In the genomic region with DNA sequence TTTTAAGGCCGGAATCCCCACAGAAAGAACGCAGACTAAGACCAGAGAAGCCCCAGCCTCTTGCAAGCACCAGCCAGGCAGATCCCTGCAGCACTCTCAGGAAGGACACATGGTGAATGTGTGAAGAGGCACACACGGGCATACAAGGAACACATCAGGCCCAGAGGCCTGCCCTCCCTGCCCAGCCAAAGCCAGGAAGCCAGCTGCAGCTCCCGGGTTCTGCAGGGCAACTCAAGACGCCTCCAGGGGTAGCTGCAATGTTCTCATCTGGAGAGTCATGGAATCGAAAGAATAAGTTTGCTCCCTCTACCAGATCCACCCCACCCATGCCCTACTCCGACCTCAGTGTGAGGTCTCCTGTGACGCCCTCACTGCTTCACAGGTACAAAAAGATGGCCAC, we compare ENCODE assay signal across 15 cellular contexts. TPM values are rescaled to one million over a fixed set of nuclear protein-coding genes. Genes with fewer than 3 reads are reported as not detected.
A peak's percentile ranks its signal among the peaks of the same experiment; 100 is the strongest.
DNase-seq lines count a peak whose midpoint lies in the region; ATAC-seq, FAIRE-seq and TF ChIP-seq lines count a peak whose summit lies in the region.
"Had no signal": no experiment of that assay in that cellular context is flagged by ENCODE, and none has a peak within 500 bp of the region (broad histone marks: within the 10 kb centered on the region; RNA-seq: fewer than 3 reads in every experiment).

No MANE protein-coding gene starts in this region.

- H2AFZ ChIP-seq in HepG2 (ENCODE audit: low read length), result no peak overlapping the region
- H2AFZ ChIP-seq: GM23248 had no signal

- H4K20me1 ChIP-seq in HepG2 (ENCODE audit: insufficient read depth, low read length), result peaks cover 57% of the 10 kb centered on the region

- H3K27me3 ChIP-seq in HepG2 (ENCODE audit: control insufficient read depth in 1 of 2, insufficient read depth in 2 of 2, low read length in 2 of 2) (peaks cover 2 to 10% of the 10 kb centered on the region in 2 experiments; a peak in 4 of 5 replicates), right lobe of liver (no peaks in the 10 kb centered on the region), small intestine (ENCODE audit: control insufficient read depth in 2 of 2, insufficient read depth in 2 of 2, low read length in 2 of 2) (no peaks in the 10 kb centered on the region)
- H3K27me3 ChIP-seq: ascending aorta, stomach had no signal

- H3K79me2 ChIP-seq in HepG2 (ENCODE audit: insufficient read depth, low read length), result peaks cover 67% of the 10 kb centered on the region

- POLR2A ChIA-PET in HepG2 (lab: Yijun Ruan, JAX), result interaction anchor here (4.1 kb wide), 1 partner anchor 58 kb away, joined by 22 read pairs; a partner anchor contains a TSS

- H3K9me3 ChIP-seq in HepG2 (ENCODE audit: low read length), result no peaks in the 10 kb centered on the region
- no peaks in the 10 kb centered on the region for H3K9me3 ChIP-seq in right lobe of liver
- no peaks in the 10 kb centered on the region for H3K9me3 ChIP-seq in small intestine (ENCODE audit: control insufficient read depth, low read depth)
- H3K9me3 ChIP-seq: ascending aorta, stomach had no signal

- H3K4me1 Mint-ChIP-seq in activated naive CD8-positive, alpha-beta T cell treated with anti-CD3 and anti-CD28 coated beads for 36 hours, result peaks cover 64% of the 10 kb centered on the region
- H3K4me1 Mint-ChIP-seq in naive B cell, result peaks cover 58 to 80% (median 71%) of the 10 kb centered on the region in 3 donors

- no TSS peak for BruUV-seq in HepG2 (replicated peaks; lab: Mats Ljungman, UMichigan)

- no peak overlapping the region for H3K27ac Mint-ChIP-seq in activated naive CD8-positive, alpha-beta T cell treated with anti-CD3 and anti-CD28 coated beads for 36 hours
- H3K27ac Mint-ChIP-seq in naive B cell, result peak overlapping the region in 4 of 6 donors; percentile 16 to 88 (median 68)

- H3K9me3 Mint-ChIP-seq in activated naive CD8-positive, alpha-beta T cell treated with anti-CD3 and anti-CD28 coated beads for 36 hours, result no peaks in the 10 kb centered on the region
- H3K9me3 Mint-ChIP-seq in naive B cell, result peaks cover 0 to 1% (median 0%) of the 10 kb centered on the region in 7 donors

- H3K36me3 ChIP-seq in HepG2 (replicated peaks in 1 of 2; ENCODE audit: control insufficient read depth in 1 of 2, insufficient read depth in 2 of 2, low read length in 2 of 2) (peaks cover 4 to 16% of the 10 kb centered on the region in 2 experiments; a peak in 3 of 5 replicates), right lobe of liver (no peaks in the 10 kb centered on the region), small intestine (ENCODE audit: control insufficient read depth in 2 of 2, insufficient read depth in 2 of 2, low read length in 2 of 2) (no peaks in the 10 kb centered on the region)

- H3K27ac ChIP-seq in HepG2 (ENCODE audit: extremely low read length, insufficient read depth, low read length) (no peak overlapping the region), right lobe of liver (no peak overlapping the region), small intestine (ENCODE audit: low read depth in 1 of 2, low read length in 1 of 2) (peak overlapping the region in 1 of 2 donors; percentile 46)
- H3K27ac ChIP-seq: ascending aorta had no signal

- CTCF ChIA-PET in HepG2 (lab: Yijun Ruan, JAX; ENCODE audit: low intra/inter-chr PET ratio, low total read pairs), result no interaction called here

- 100% methylated on average over 3 of the region's 8 CpGs for WGBS in HepG2 (ENCODE audit: low lambda C conversion rate)
- WGBS in right lobe of liver (ENCODE audit: insufficient coverage, low coverage, low lambda C conversion rate, missing lambda C conversion rate), result 80% methylated on average over 3 of the region's 8 CpGs
- 70 to 80% (median 76%) methylated on average over 8 of the region's 8 CpGs for WGBS in small intestine, 3 donors

- H3K4me3 ChIP-seq in HepG2 (replicated peaks in 1 of 3; ENCODE audit: insufficient read depth in 1 of 3, low read depth in 2 of 3, low read length in 3 of 3) (no peak overlapping the region; a peak in 1 of 6 replicates), right lobe of liver (no peak overlapping the region), small intestine (ENCODE audit: low read depth in 1 of 2, low read length in 2 of 2) (peak overlapping the region in 1 of 2 donors; percentile 81)

- DNase-seq in HepG2 (ENCODE audit: low spot score) (no peak), right lobe of liver (no peak), naive B cell (no peak), iPS-NIHi11 (ENCODE audit: low spot score) (no peak), dermis blood vessel endothelial cell (no peak), small intestine (no peak)
- no peak for DNase-seq in activated naive CD8-positive, alpha-beta T cell treated with anti-CD3 and anti-CD28 coated beads for 36 hours
- DNase-seq in activated effector memory CD4-positive, alpha-beta T cell treated with anti-CD3 and anti-CD28 coated beads, Interleukin-2, amount 50 U/mL, for 16 hours, result no peak
- DNase-seq: activated CD4-positive, alpha-beta T cell treated with anti-CD3 and anti-CD28 coated beads, Interleukin-2, amount 50 U/mL, for 1 hour; AML-193; GM23248; Kasumi-1; stomach had no signal

- H3K4me3 Mint-ChIP-seq in activated naive CD8-positive, alpha-beta T cell treated with anti-CD3 and anti-CD28 coated beads for 36 hours, result peak overlapping the region; percentile 90
- H3K4me3 Mint-ChIP-seq in naive B cell, result peak overlapping the region; percentile 22 to 94 (median 83)

- H3K36me3 Mint-ChIP-seq in activated naive CD8-positive, alpha-beta T cell treated with anti-CD3 and anti-CD28 coated beads for 36 hours, result peaks cover 4% of the 10 kb centered on the region
- H3K36me3 Mint-ChIP-seq in naive B cell, result no peaks in the 10 kb centered on the region

- intact Hi-C loops in HepG2 (cut with micrococcal nuclease; ENCODE audit: unreplicated experiment) (no loop called here), right lobe of liver (cut with DNase I) (no loop called here)

- TF ChIP-seq RAD21 in HepG2 (CRISPR knock-in tag; IDR thresholded peaks at IDR 0.05), result no peak

- ATAC-seq in HepG2 (no peak), right lobe of liver (no peak), naive B cell (ENCODE audit: low read depth in 2 of 2) (no peak)

- in situ Hi-C loops in HepG2 (cut with HindIII; ENCODE audit: extremely low pct_ligation_motif_present, low pct_unique_long_range_greater_than_20kb), result no loop called here

- peak overlapping the region; percentile 94; the same call in 1 of the 2 replicates for H3K4me2 ChIP-seq in HepG2 (ENCODE audit: low read depth, low read length)

- H3K27me3 Mint-ChIP-seq in activated naive CD8-positive, alpha-beta T cell treated with anti-CD3 and anti-CD28 coated beads for 36 hours, result no peaks in the 10 kb centered on the region
- H3K27me3 Mint-ChIP-seq in naive B cell, result peaks cover 0 to 6% (median 0%) of the 10 kb centered on the region in 3 donors

- TF ChIP-seq EP300 in HepG2 (IDR thresholded peaks at IDR 0.05; ENCODE audit: low read depth in 2 of 2, low read length in 2 of 2), result no peak
- TF ChIP-seq EP300 in HepG2 (CRISPR knock-in tag; IDR thresholded peaks at IDR 0.05; ENCODE audit: borderline replicate concordance), result no peak

- H3K4me1 ChIP-seq in HepG2 (ENCODE audit: insufficient read depth, low read length) (peaks cover 70% of the 10 kb centered on the region), right lobe of liver (peaks cover 0 to 32% (median 6%) of the 10 kb centered on the region in 4 donors), small intestine (ENCODE audit: control insufficient read depth in 2 of 2, insufficient read depth in 1 of 2, low read depth in 1 of 2, low read length in 1 of 2) (peaks cover 10 to 13% of the 10 kb centered on the region in 2 donors)

- TF ChIP-seq CTCF in HepG2 (CRISPR knock-in tag; IDR thresholded peaks at IDR 0.05), result no peak
- TF ChIP-seq CTCF in right lobe of liver (IDR thresholded peaks at IDR 0.05), result no peak

- H3K9ac ChIP-seq in HepG2 (ENCODE audit: insufficient read depth, low read depth, low read length), result no peak overlapping the region

- TF ChIP-seq POLR2A in HepG2 (IDR thresholded peaks at IDR 0.05; ENCODE audit: insufficient read depth in 1 of 2, low read depth in 2 of 2, low read length in 2 of 2), result no peak
- TF ChIP-seq POLR2A in right lobe of liver (IDR thresholded peaks at IDR 0.05), result no peak

- FAIRE-seq in HepG2 (lab: Jason Lieb, UNC) (no peak), small intestine (lab: Jason Lieb, UNC) (no peak)

RNA-seq across cellular contexts. Expression of a gene that starts 2.3 kb away (rescaled TPM):
- total RNA-seq in HepG2 (2016; rRNA removed; fragmentation: Illumina TruSeq; extraction: Trizol) (13.1 and 35.3 TPM in 2 replicates), right lobe of liver (10 to 100 TPM; 19.8 to 31.7 (median 24.7) TPM), dermis blood vessel endothelial cell (56.2 and 71.2 TPM in 2 replicates)
- 3.2 and 3.3 TPM in 2 replicates for total RNA-seq in HepG2 (2016; cell fraction: cytosol; rRNA removed; fragmentation: Illumina TruSeq; extraction: Trizol; ENCODE audit: low read depth)
- total RNA-seq in HepG2 (2016; cell fraction: insoluble cytoplasmic fraction; rRNA removed; fragmentation: Illumina TruSeq; extraction: Trizol), result 11.4 and 34.3 TPM in 2 replicates
- total RNA-seq in HepG2 (2016; cell fraction: membrane; rRNA removed; fragmentation: Illumina TruSeq; extraction: Trizol), result 7.2 and 7.5 TPM in 2 replicates
- total RNA-seq in HepG2 (2016; cell fraction: nucleus; rRNA removed; fragmentation: Illumina TruSeq; extraction: Trizol), result 34.8 and 37.6 TPM in 2 replicates
- polyA plus RNA-seq in HepG2 (2011; rRNA removed) (23.1 and 27.6 TPM in 2 replicates), naive B cell (ENCODE audit: low read depth in 6 of 6) (10 to 100 TPM; 27.4 to 50.6 (median 32.8) TPM), small intestine (10 to 100 TPM; 14.8 to 52.9 (median 15.1) TPM)
- 25.5 and 27.7 TPM in 2 replicates for polyA plus RNA-seq in HepG2 (2011; cell fraction: cytosol; rRNA removed)
- polyA plus RNA-seq in HepG2 (2011; cell fraction: nucleus; rRNA removed), result 29.9 and 34.4 TPM in 2 replicates
- polyA plus RNA-seq in HepG2 (2012), result 25.6 and 27.4 TPM in 2 replicates
- polyA plus RNA-seq in HepG2 (2016; cell fraction: cytosol; fragmentation: Illumina TruSeq; extraction: Trizol; ENCODE audit: low read depth), result 1.5 TPM in 2 replicates
- 10.5 and 13.9 TPM in 2 replicates for polyA plus RNA-seq in HepG2 (2016; cell fraction: insoluble cytoplasmic fraction; fragmentation: Illumina TruSeq; extraction: Trizol; ENCODE audit: low read depth)
- 3.2 and 3.5 TPM in 2 replicates for polyA plus RNA-seq in HepG2 (2016; cell fraction: membrane; fragmentation: Illumina TruSeq; extraction: Trizol; ENCODE audit: low read depth)
- 46.9 and 47.1 TPM in 2 replicates for polyA plus RNA-seq in HepG2 (2016; cell fraction: nucleus; fragmentation: Illumina TruSeq; extraction: Trizol; ENCODE audit: insufficient read depth, low read depth)
- polyA minus RNA-seq in HepG2 (2011; rRNA and poly(A)+ RNA removed; ENCODE audit: low replicate concordance), result 21.9 and 57.1 TPM in 2 replicates
- 20.8 and 23.5 TPM in 2 replicates for polyA minus RNA-seq in HepG2 (2011; cell fraction: cytosol; rRNA and poly(A)+ RNA removed)
- polyA minus RNA-seq in HepG2 (2011; cell fraction: nucleus; rRNA and poly(A)+ RNA removed), result 18.0 and 21.3 TPM in 2 replicates
- 10 to 100 TPM; 20.5 to 22.2 TPM for total RNA-seq in activated naive CD8-positive, alpha-beta T cell treated with anti-CD3 and anti-CD28 coated beads for 36 hours

RNA-seq across cellular contexts. Expression of a gene that starts 11.2 kb away (rescaled TPM):
- total RNA-seq in HepG2 (2016; rRNA removed; fragmentation: Illumina TruSeq; extraction: Trizol), result not detected in 2 replicates
- not detected in 2 replicates for total RNA-seq in HepG2 (2016; cell fraction: cytosol; rRNA removed; fragmentation: Illumina TruSeq; extraction: Trizol; ENCODE audit: low read depth)
- not detected in 2 replicates for total RNA-seq in HepG2 (2016; cell fraction: insoluble cytoplasmic fraction; rRNA removed; fragmentation: Illumina TruSeq; extraction: Trizol)
- total RNA-seq in HepG2 (2016; cell fraction: membrane; rRNA removed; fragmentation: Illumina TruSeq; extraction: Trizol), result not detected in 2 replicates
- total RNA-seq in HepG2 (2016; cell fraction: nucleus; rRNA removed; fragmentation: Illumina TruSeq; extraction: Trizol), result not detected in 2 replicates
- not detected in 2 replicates for polyA plus RNA-seq in HepG2 (2011; rRNA removed)
- not detected in 2 replicates for polyA plus RNA-seq in HepG2 (2011; cell fraction: cytosol; rRNA removed)
- polyA plus RNA-seq in HepG2 (2011; cell fraction: nucleus; rRNA removed), result not detected in 2 replicates
- not detected in 2 replicates for polyA plus RNA-seq in HepG2 (2012)
- polyA plus RNA-seq in HepG2 (2016; cell fraction: cytosol; fragmentation: Illumina TruSeq; extraction: Trizol; ENCODE audit: low read depth), result not detected in 2 replicates
- polyA plus RNA-seq in HepG2 (2016; cell fraction: insoluble cytoplasmic fraction; fragmentation: Illumina TruSeq; extraction: Trizol; ENCODE audit: low read depth), result not detected in 2 replicates
- not detected in 2 replicates for polyA plus RNA-seq in HepG2 (2016; cell fraction: membrane; fragmentation: Illumina TruSeq; extraction: Trizol; ENCODE audit: low read depth)
- polyA plus RNA-seq in HepG2 (2016; cell fraction: nucleus; fragmentation: Illumina TruSeq; extraction: Trizol; ENCODE audit: insufficient read depth, low read depth), result not detected in 2 replicates
- polyA minus RNA-seq in HepG2 (2011; rRNA and poly(A)+ RNA removed; ENCODE audit: low replicate concordance), result not detected in 2 replicates
- not detected in 2 replicates for polyA minus RNA-seq in HepG2 (2011; cell fraction: cytosol; rRNA and poly(A)+ RNA removed)
- polyA minus RNA-seq in HepG2 (2011; cell fraction: nucleus; rRNA and poly(A)+ RNA removed), result not detected in 2 replicates
- total RNA-seq in right lobe of liver, result not detected
- not detected for total RNA-seq in activated naive CD8-positive, alpha-beta T cell treated with anti-CD3 and anti-CD28 coated beads for 36 hours
- not detected for polyA plus RNA-seq in naive B cell (ENCODE audit: low read depth in 6 of 6)
- total RNA-seq in dermis blood vessel endothelial cell, result not detected in 2 replicates
- under 1 TPM in 1 of 3 donors, not detected in 2; 0.04 TPM for polyA plus RNA-seq in small intestine
- total RNA-seq: ascending aorta, epithelial cell of proximal tubule, GM23248, stomach had no signal
- polyA plus RNA-seq: GM23248 had no signal

RNA-seq across cellular contexts. Expression of a gene that starts 24.5 kb away (rescaled TPM):
- total RNA-seq in HepG2 (2016; rRNA removed; fragmentation: Illumina TruSeq; extraction: Trizol) (7.6 and 8.9 TPM in 2 replicates), right lobe of liver (1 to 10 TPM; 4.8 to 9.2 (median 5.4) TPM), dermis blood vessel endothelial cell (12.7 and 14.6 TPM in 2 replicates)
- 1.4 and 1.9 TPM in 2 replicates for total RNA-seq in HepG2 (2016; cell fraction: cytosol; rRNA removed; fragmentation: Illumina TruSeq; extraction: Trizol; ENCODE audit: low read depth)
- total RNA-seq in HepG2 (2016; cell fraction: insoluble cytoplasmic fraction; rRNA removed; fragmentation: Illumina TruSeq; extraction: Trizol), result 7.9 and 8.1 TPM in 2 replicates
- 4.1 and 4.3 TPM in 2 replicates for total RNA-seq in HepG2 (2016; cell fraction: membrane; rRNA removed; fragmentation: Illumina TruSeq; extraction: Trizol)
- total RNA-seq in HepG2 (2016; cell fraction: nucleus; rRNA removed; fragmentation: Illumina TruSeq; extraction: Trizol), result 4.9 and 6.3 TPM in 2 replicates
- polyA plus RNA-seq in HepG2 (2011; rRNA removed) (7.7 and 9.4 TPM in 2 replicates), naive B cell (ENCODE audit: low read depth in 6 of 6) (10 to 100 TPM in 1 of 6 donors, 1 to 10 TPM in 5; 5.2 to 10.2 (median 8.3) TPM), small intestine (10 to 100 TPM; 11.2 to 13.5 (median 11.7) TPM)
- 6.7 and 9.6 TPM in 2 replicates for polyA plus RNA-seq in HepG2 (2011; cell fraction: cytosol; rRNA removed)
- 18.1 and 19.0 TPM in 2 replicates for polyA plus RNA-seq in HepG2 (2011; cell fraction: nucleus; rRNA removed)
- 6.1 and 7.0 TPM in 2 replicates for polyA plus RNA-seq in HepG2 (2012)
- polyA plus RNA-seq in HepG2 (2016; cell fraction: cytosol; fragmentation: Illumina TruSeq; extraction: Trizol; ENCODE audit: low read depth), result 2.1 and 2.6 TPM in 2 replicates
- polyA plus RNA-seq in HepG2 (2016; cell fraction: insoluble cytoplasmic fraction; fragmentation: Illumina TruSeq; extraction: Trizol; ENCODE audit: low read depth), result 9.6 and 10.8 TPM in 2 replicates
- polyA plus RNA-seq in HepG2 (2016; cell fraction: membrane; fragmentation: Illumina TruSeq; extraction: Trizol; ENCODE audit: low read depth), result 3.7 and 3.8 TPM in 2 replicates
- polyA plus RNA-seq in HepG2 (2016; cell fraction: nucleus; fragmentation: Illumina TruSeq; extraction: Trizol; ENCODE audit: insufficient read depth, low read depth), result 17.9 and 18.0 TPM in 2 replicates
- polyA minus RNA-seq in HepG2 (2011; rRNA and poly(A)+ RNA removed; ENCODE audit: low replicate concordance), result 5.0 and 5.6 TPM in 2 replicates
- polyA minus RNA-seq in HepG2 (2011; cell fraction: cytosol; rRNA and poly(A)+ RNA removed), result 3.7 and 4.4 TPM in 2 replicates
- 4.8 and 6.2 TPM in 2 replicates for polyA minus RNA-seq in HepG2 (2011; cell fraction: nucleus; rRNA and poly(A)+ RNA removed)
- total RNA-seq in activated naive CD8-positive, alpha-beta T cell treated with anti-CD3 and anti-CD28 coated beads for 36 hours, result 10 to 100 TPM; 16.8 to 18.0 TPM

RNA-seq across cellular contexts. Expression of a gene that starts 30.1 kb away (rescaled TPM):
- total RNA-seq in HepG2 (2016; rRNA removed; fragmentation: Illumina TruSeq; extraction: Trizol), result not detected in 2 replicates
- not detected in 2 replicates for total RNA-seq in HepG2 (2016; cell fraction: cytosol; rRNA removed; fragmentation: Illumina TruSeq; extraction: Trizol; ENCODE audit: low read depth)
- not detected in 2 replicates for total RNA-seq in HepG2 (2016; cell fraction: insoluble cytoplasmic fraction; rRNA removed; fragmentation: Illumina TruSeq; extraction: Trizol)
- not detected in 2 replicates for total RNA-seq in HepG2 (2016; cell fraction: membrane; rRNA removed; fragmentation: Illumina TruSeq; extraction: Trizol)
- not detected in 2 replicates for total RNA-seq in HepG2 (2016; cell fraction: nucleus; rRNA removed; fragmentation: Illumina TruSeq; extraction: Trizol)
- not detected in 2 replicates for polyA plus RNA-seq in HepG2 (2011; rRNA removed)
- not detected in 2 replicates for polyA plus RNA-seq in HepG2 (2011; cell fraction: cytosol; rRNA removed)
- not detected in 2 replicates for polyA plus RNA-seq in HepG2 (2011; cell fraction: nucleus; rRNA removed)
- not detected in 2 replicates for polyA plus RNA-seq in HepG2 (2012)
- not detected in 2 replicates for polyA plus RNA-seq in HepG2 (2016; cell fraction: cytosol; fragmentation: Illumina TruSeq; extraction: Trizol; ENCODE audit: low read depth)
- not detected in 2 replicates for polyA plus RNA-seq in HepG2 (2016; cell fraction: insoluble cytoplasmic fraction; fragmentation: Illumina TruSeq; extraction: Trizol; ENCODE audit: low read depth)
- polyA plus RNA-seq in HepG2 (2016; cell fraction: membrane; fragmentation: Illumina TruSeq; extraction: Trizol; ENCODE audit: low read depth), result not detected in 2 replicates
- not detected in 2 replicates for polyA plus RNA-seq in HepG2 (2016; cell fraction: nucleus; fragmentation: Illumina TruSeq; extraction: Trizol; ENCODE audit: insufficient read depth, low read depth)
- not detected in 2 replicates for polyA minus RNA-seq in HepG2 (2011; rRNA and poly(A)+ RNA removed; ENCODE audit: low replicate concordance)
- not detected in 2 replicates for polyA minus RNA-seq in HepG2 (2011; cell fraction: cytosol; rRNA and poly(A)+ RNA removed)
- polyA minus RNA-seq in HepG2 (2011; cell fraction: nucleus; rRNA and poly(A)+ RNA removed), result not detected in 2 replicates
- not detected for total RNA-seq in right lobe of liver
- total RNA-seq in activated naive CD8-positive, alpha-beta T cell treated with anti-CD3 and anti-CD28 coated beads for 36 hours, result not detected
- not detected for polyA plus RNA-seq in naive B cell (ENCODE audit: low read depth in 6 of 6)
- not detected in 2 replicates for total RNA-seq in dermis blood vessel endothelial cell
- not detected for polyA plus RNA-seq in small intestine
- total RNA-seq: ascending aorta, epithelial cell of proximal tubule, GM23248, stomach had no signal
- polyA plus RNA-seq: GM23248, stomach had no signal

RNA-seq across cellular contexts. Expression of a gene that starts 58.6 kb away (rescaled TPM):
- 118 and 161 TPM in 2 replicates for total RNA-seq in HepG2 (2016; rRNA removed; fragmentation: Illumina TruSeq; extraction: Trizol)
- 121 and 136 TPM in 2 replicates for total RNA-seq in HepG2 (2016; cell fraction: cytosol; rRNA removed; fragmentation: Illumina TruSeq; extraction: Trizol; ENCODE audit: low read depth)
- total RNA-seq in HepG2 (2016; cell fraction: insoluble cytoplasmic fraction; rRNA removed; fragmentation: Illumina TruSeq; extraction: Trizol), result 107 and 161 TPM in 2 replicates
- total RNA-seq in HepG2 (2016; cell fraction: membrane; rRNA removed; fragmentation: Illumina TruSeq; extraction: Trizol), result 173 and 190 TPM in 2 replicates
- total RNA-seq in HepG2 (2016; cell fraction: nucleus; rRNA removed; fragmentation: Illumina TruSeq; extraction: Trizol), result 74.9 and 92.0 TPM in 2 replicates
- 49.4 and 57.3 TPM in 2 replicates for polyA plus RNA-seq in HepG2 (2011; rRNA removed)
- polyA plus RNA-seq in HepG2 (2011; cell fraction: cytosol; rRNA removed), result 57.0 and 78.3 TPM in 2 replicates
- 92.6 and 99.0 TPM in 2 replicates for polyA plus RNA-seq in HepG2 (2011; cell fraction: nucleus; rRNA removed)
- 71.1 and 74.4 TPM in 2 replicates for polyA plus RNA-seq in HepG2 (2012)
- 165 and 180 TPM in 2 replicates for polyA plus RNA-seq in HepG2 (2016; cell fraction: cytosol; fragmentation: Illumina TruSeq; extraction: Trizol; ENCODE audit: low read depth)
- polyA plus RNA-seq in HepG2 (2016; cell fraction: insoluble cytoplasmic fraction; fragmentation: Illumina TruSeq; extraction: Trizol; ENCODE audit: low read depth), result 116 and 155 TPM in 2 replicates
- polyA plus RNA-seq in HepG2 (2016; cell fraction: membrane; fragmentation: Illumina TruSeq; extraction: Trizol; ENCODE audit: low read depth), result 187 and 190 TPM in 2 replicates
- polyA plus RNA-seq in HepG2 (2016; cell fraction: nucleus; fragmentation: Illumina TruSeq; extraction: Trizol; ENCODE audit: insufficient read depth, low read depth), result 160 and 164 TPM in 2 replicates
- polyA minus RNA-seq in HepG2 (2011; rRNA and poly(A)+ RNA removed; ENCODE audit: low replicate concordance), result 31.1 and 76.9 TPM in 2 replicates
- 45.0 and 48.0 TPM in 2 replicates for polyA minus RNA-seq in HepG2 (2011; cell fraction: cytosol; rRNA and poly(A)+ RNA removed)
- 13.5 and 13.8 TPM in 2 replicates for polyA minus RNA-seq in HepG2 (2011; cell fraction: nucleus; rRNA and poly(A)+ RNA removed)
- 100 to 1,000 TPM in 4 of 6 experiments, 10 to 100 TPM in 2; 80.2 to 128 (median 114) TPM for total RNA-seq in right lobe of liver
- 10 to 100 TPM; 47.9 to 53.8 TPM for total RNA-seq in activated naive CD8-positive, alpha-beta T cell treated with anti-CD3 and anti-CD28 coated beads for 36 hours
- 10 to 100 TPM; 63.5 to 88.8 (median 72.4) TPM for polyA plus RNA-seq in naive B cell (ENCODE audit: low read depth in 6 of 6)
- total RNA-seq in dermis blood vessel endothelial cell, result 87.3 and 175 TPM in 2 replicates
- polyA plus RNA-seq in small intestine, result 100 to 1,000 TPM; 116 to 227 (median 127) TPM
